In genomic region chr1:37983546-37983945, GRCh38 we compare ENCODE assay signal across 10 cellular contexts.
"Had no signal": no experiment of that assay in that cellular context is flagged by ENCODE, and none has a peak within 500 bp of the region (broad histone marks: within the 10 kb centered on the region; RNA-seq: fewer than 3 reads in every experiment).

No MANE protein-coding gene starts in this region.

- FAIRE-seq: H1, H54 had no signal

- DNase-seq: H9, HCEC 1CT, HFFc6, IMR-90, KBM-7 had no signal

- H3K4me3 ChIP-seq: GM23338 had no signal

- ATAC-seq: GM23338 had no signal

- H2AFZ ChIP-seq: GM23338 had no signal

- H3K27ac Mint-ChIP-seq: GM23338, H9, HFFc6 had no signal

- H3K4me3 Mint-ChIP-seq: GM23338, H9, HFFc6 had no signal

- H3K9ac ChIP-seq: KMS-11 had no signal

- H3K4me2 ChIP-seq: GM23338, KMS-11 had no signal

- H3K9me3 Mint-ChIP-seq: GM23338, H9, HFFc6 had no signal

- H3K27ac ChIP-seq: HL-60, KMS-11 had no signal
